Comparison of ENCODE assay signal across 26 cellular contexts in genomic region chr1:78682527-78682926, GRCh38.
"Had no signal": no experiment of that assay in that cellular context is flagged by ENCODE, and none has a peak within 500 bp of the region (broad histone marks: within the 10 kb centered on the region; RNA-seq: fewer than 3 reads in every experiment).

No MANE protein-coding gene starts in this region.

- ATAC-seq: activated CD4-positive, alpha-beta T cell treated with anti-CD3 and anti-CD28 coated beads for 36 hours; activated CD8-positive, alpha-beta memory T cell treated with anti-CD3 and anti-CD28 coated beads, Interleukin-2, amount 10 ng/mL, durations not matched to agents 7 days and 5 days; activated CD8-positive, alpha-beta T cell treated with anti-CD3 and anti-CD28 coated beads, Interleukin-2, amount 10 ng/mL, durations not matched to agents 7 days and 5 days; activated naive CD4-positive, alpha-beta T cell treated with anti-CD3 and anti-CD28 coated beads, Interleukin-2, amount 50 U/mL, for 72 hours; heart right ventricle; naive thymus-derived CD4-positive, alpha-beta T cell; pancreas; sciatic nerve; stimulated activated effector memory CD8-positive, alpha-beta T cell treated with anti-CD3 and anti-CD28 coated beads, Interleukin-12 subunit alpha, Interleukin-12 subunit beta, amount 100 ng/mL, for 72 hours had no signal

- DNase-seq: activated CD4-positive, alpha-beta T cell treated with anti-CD3 and anti-CD28 coated beads for 36 hours; activated CD4-positive, CD25-positive, alpha-beta regulatory T cell; activated CD8-positive, alpha-beta memory T cell treated with anti-CD3 and anti-CD28 coated beads, Interleukin-2, amount 10 ng/mL, durations not matched to agents 7 days and 5 days; activated CD8-positive, alpha-beta T cell treated with anti-CD3 and anti-CD28 coated beads, Interleukin-2, amount 10 ng/mL, durations not matched to agents 7 days and 5 days; activated naive CD4-positive, alpha-beta T cell; activated T-cell treated with anti-CD3 and anti-CD28 coated beads, Interleukin-2, amount 50 U/mL, for 48 hours; anterior cingulate cortex; effector CD4-positive, alpha-beta T cell; heart right ventricle; kidney glomerular epithelial cell; left ventricle myocardium inferior; naive thymus-derived CD4-positive, alpha-beta T cell; pancreas; retina; small intestine; stimulated activated CD4-positive, alpha-beta T cell treated with anti-CD3 and anti-CD28 coated beads, Interleukin-4, amount 100 ng/mL, for 24 hours had no signal

- H3K4me3 Mint-ChIP-seq: activated CD4-positive, alpha-beta T cell treated with anti-CD3 and anti-CD28 coated beads for 36 hours; activated CD8-positive, alpha-beta memory T cell treated with anti-CD3 and anti-CD28 coated beads, Interleukin-2, amount 10 ng/mL, durations not matched to agents 7 days and 5 days; activated CD8-positive, alpha-beta T cell treated with anti-CD3 and anti-CD28 coated beads, Interleukin-2, amount 10 ng/mL, durations not matched to agents 7 days and 5 days; central memory CD8-positive, alpha-beta T cell; dendritic cell treated with granulocyte-macrophage colony-stimulating factor and Interleukin-4, amounts not matched to agents 40 ng/mL and 50 ng/mL, for 4 days; naive thymus-derived CD4-positive, alpha-beta T cell; stimulated activated effector memory CD8-positive, alpha-beta T cell treated with anti-CD3 and anti-CD28 coated beads, Interleukin-12 subunit alpha, Interleukin-12 subunit beta, amount 100 ng/mL, for 72 hours; stimulated activated naive CD8-positive, alpha-beta T cell treated with anti-CD3 and anti-CD28 coated beads, Interleukin-15, Interleukin-2, amounts not matched to agents 100 ng/mL and 50 ng/mL, for 24 hours; type B pancreatic cell had no signal

- H3K4me1 Mint-ChIP-seq: stimulated activated effector memory CD8-positive, alpha-beta T cell treated with anti-CD3 and anti-CD28 coated beads, Interleukin-12 subunit alpha, Interleukin-12 subunit beta, amount 100 ng/mL, for 72 hours had no signal

- H3K27ac Mint-ChIP-seq: activated CD4-positive, alpha-beta T cell treated with anti-CD3 and anti-CD28 coated beads for 36 hours; activated CD8-positive, alpha-beta memory T cell treated with anti-CD3 and anti-CD28 coated beads, Interleukin-2, amount 10 ng/mL, durations not matched to agents 7 days and 5 days; activated CD8-positive, alpha-beta T cell treated with anti-CD3 and anti-CD28 coated beads, Interleukin-2, amount 10 ng/mL, durations not matched to agents 7 days and 5 days; activated naive CD4-positive, alpha-beta T cell treated with anti-CD3 and anti-CD28 coated beads, Interleukin-2, amount 50 U/mL, for 72 hours; dendritic cell treated with granulocyte-macrophage colony-stimulating factor and Interleukin-4, amounts not matched to agents 40 ng/mL and 50 ng/mL, for 4 days; stimulated activated effector memory CD8-positive, alpha-beta T cell treated with anti-CD3 and anti-CD28 coated beads, Interleukin-12 subunit alpha, Interleukin-12 subunit beta, amount 100 ng/mL, for 72 hours; stimulated activated naive CD8-positive, alpha-beta T cell treated with anti-CD3 and anti-CD28 coated beads, Interleukin-15, Interleukin-2, amounts not matched to agents 100 ng/mL and 50 ng/mL, for 24 hours; type B pancreatic cell had no signal

- H3K4me3 ChIP-seq: heart right ventricle, left ventricle myocardium inferior, lung, pancreas, prostate gland, vagina had no signal

- H3K27me3 Mint-ChIP-seq: dendritic cell treated with granulocyte-macrophage colony-stimulating factor and Interleukin-4, amounts not matched to agents 40 ng/mL and 50 ng/mL, for 4 days had no signal

- H3K9me3 Mint-ChIP-seq: activated naive CD4-positive, alpha-beta T cell treated with anti-CD3 and anti-CD28 coated beads, Interleukin-2, amount 50 U/mL, for 72 hours; central memory CD8-positive, alpha-beta T cell; dendritic cell treated with granulocyte-macrophage colony-stimulating factor and Interleukin-4, amounts not matched to agents 40 ng/mL and 50 ng/mL, for 4 days; stimulated activated effector memory CD8-positive, alpha-beta T cell treated with anti-CD3 and anti-CD28 coated beads, Interleukin-12 subunit alpha, Interleukin-12 subunit beta, amount 100 ng/mL, for 72 hours; stimulated activated naive CD8-positive, alpha-beta T cell treated with anti-CD3 and anti-CD28 coated beads, Interleukin-15, Interleukin-2, amounts not matched to agents 100 ng/mL and 50 ng/mL, for 24 hours; type B pancreatic cell had no signal

- H3K36me3 Mint-ChIP-seq: activated naive CD4-positive, alpha-beta T cell treated with anti-CD3 and anti-CD28 coated beads, Interleukin-2, amount 50 U/mL, for 72 hours; stimulated activated effector memory CD8-positive, alpha-beta T cell treated with anti-CD3 and anti-CD28 coated beads, Interleukin-12 subunit alpha, Interleukin-12 subunit beta, amount 100 ng/mL, for 72 hours; type B pancreatic cell had no signal
